10 cellular contexts compared by ENCODE assay signal in the genomic region with DNA sequence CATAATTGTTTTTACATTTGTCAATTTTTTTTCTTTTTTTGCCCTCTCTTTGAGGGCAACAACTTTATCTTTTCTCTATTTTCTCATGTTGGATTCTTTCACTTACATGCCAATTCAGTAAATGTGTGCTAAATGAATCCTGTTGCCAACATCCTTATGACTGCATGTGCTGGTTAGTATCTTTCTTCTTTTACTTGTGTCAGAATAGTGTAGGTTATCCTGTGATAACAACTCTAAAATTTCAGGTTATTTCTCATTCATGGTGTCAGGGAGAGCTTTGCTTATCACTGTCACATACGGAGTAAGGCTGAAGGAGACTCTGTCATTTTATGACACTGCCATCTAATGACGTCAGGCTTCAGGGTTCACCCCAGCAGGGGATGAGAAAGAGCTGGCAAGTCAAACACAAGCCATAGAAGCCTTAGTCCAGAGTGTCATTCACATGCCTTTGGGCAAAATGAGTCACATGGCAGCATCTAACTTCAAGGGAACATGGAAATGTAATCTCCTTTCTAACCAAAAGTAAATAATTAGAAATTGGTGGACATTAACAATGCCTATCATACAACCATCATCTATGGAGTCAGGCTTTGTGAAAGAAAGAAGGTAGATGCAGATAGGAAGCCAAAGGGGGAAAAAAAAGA.
DNase-seq lines count a peak whose midpoint lies in the region; ATAC-seq and TF ChIP-seq lines count a peak whose summit lies in the region.
"Had no signal": no experiment of that assay in that cellular context is flagged by ENCODE, and none has a peak within 500 bp of the region (broad histone marks: within the 10 kb centered on the region; RNA-seq: fewer than 3 reads in every experiment).

No MANE protein-coding gene starts in this region.

- peak overlapping the region; percentile 27 for H3K4me3 Mint-ChIP-seq in activated naive CD8-positive, alpha-beta T cell treated with anti-CD3 and anti-CD28 coated beads for 36 hours
- no peak overlapping the region for H3K4me3 Mint-ChIP-seq in mesothelial cell of epicardium

- H4K8ac ChIP-seq in neuronal stem cell (ENCODE audit: low read depth, low read length): no peak overlapping the region

- H3K27me3 ChIP-seq in neuronal stem cell (ENCODE audit: control insufficient read depth in 3 of 3, insufficient read depth in 3 of 3, low read depth in 1 of 3, low read length in 3 of 3): no peaks in the 10 kb centered on the region
- H3K27me3 ChIP-seq in Karpas-422 (ENCODE audit: low read length): no peaks in the 10 kb centered on the region
- H3K27me3 ChIP-seq: cardiac muscle cell had no signal

- no CpG with 5 or more reads among the region's 2 CpGs for WGBS in neuronal stem cell (ENCODE audit: extremely low coverage in 2 of 2, insufficient read length in 2 of 2, insufficient replicate concordance in 1 of 2), 2 donors

- H3K36me3 Mint-ChIP-seq in activated naive CD8-positive, alpha-beta T cell treated with anti-CD3 and anti-CD28 coated beads for 36 hours: peaks cover 3% of the 10 kb centered on the region
- H3K36me3 Mint-ChIP-seq in mesothelial cell of epicardium: no peaks in the 10 kb centered on the region

- H3K27ac Mint-ChIP-seq in activated naive CD8-positive, alpha-beta T cell treated with anti-CD3 and anti-CD28 coated beads for 36 hours: peak overlapping the region; percentile 72
- H3K27ac Mint-ChIP-seq in mesothelial cell of epicardium: peak overlapping the region; percentile 15

- H2BK120ac ChIP-seq in neuronal stem cell (ENCODE audit: low read depth, low read length): no peak overlapping the region

- no peak overlapping the region for H2AK5ac ChIP-seq in neuronal stem cell (ENCODE audit: low read depth, low read length)

- no peak overlapping the region for H3K27ac ChIP-seq in neuronal stem cell (replicated peaks; ENCODE audit: low read length)
- H3K27ac ChIP-seq in Karpas-422 (ENCODE audit: low read length): no peak overlapping the region
- H3K27ac ChIP-seq: cardiac muscle cell had no signal

- H2BK12ac ChIP-seq in neuronal stem cell (ENCODE audit: low read length): no peak overlapping the region

- H3K9me3 Mint-ChIP-seq in activated naive CD8-positive, alpha-beta T cell treated with anti-CD3 and anti-CD28 coated beads for 36 hours: no peaks in the 10 kb centered on the region
- H3K9me3 Mint-ChIP-seq in mesothelial cell of epicardium: no peaks in the 10 kb centered on the region

- H3K27me3 Mint-ChIP-seq in activated naive CD8-positive, alpha-beta T cell treated with anti-CD3 and anti-CD28 coated beads for 36 hours: no peaks in the 10 kb centered on the region
- no peaks in the 10 kb centered on the region for H3K27me3 Mint-ChIP-seq in mesothelial cell of epicardium (ENCODE audit: low read depth)

- H3K4ac ChIP-seq in neuronal stem cell (ENCODE audit: low read length): no peak overlapping the region

- H3K79me2 ChIP-seq in Karpas-422 (ENCODE audit: low read length): no peaks in the 10 kb centered on the region

- H4K20me1 ChIP-seq in Karpas-422 (ENCODE audit: insufficient read depth, low read depth, low read length): no peaks in the 10 kb centered on the region

- H3K4me3 ChIP-seq in neuronal stem cell (ENCODE audit: low read length in 2 of 2) (no peak overlapping the region), Karpas-422 (ENCODE audit: low read length) (no peak overlapping the region)
- H3K4me3 ChIP-seq: cardiac muscle cell, lung had no signal

- no peak overlapping the region for H3K4me2 ChIP-seq in neuronal stem cell (ENCODE audit: insufficient read depth, low read length, poor library complexity, severe bottlenecking)
- no peak overlapping the region for H3K4me2 ChIP-seq in Karpas-422 (ENCODE audit: low read depth, low read length, poor library complexity, severe bottlenecking)

- H3K14ac ChIP-seq in neuronal stem cell (ENCODE audit: low read length): no peak overlapping the region

- no peaks in the 10 kb centered on the region for H3K9me2 ChIP-seq in Karpas-422 (replicated peaks; ENCODE audit: insufficient read depth, low read length)

- ATAC-seq in HG02678 (IDR thresholded peaks at IDR 0.05; ENCODE audit: unreplicated experiment): peak; percentile 32

- TF ChIP-seq CTCF in mesothelial cell of epicardium (IDR thresholded peaks at IDR 0.05; ENCODE audit: unreplicated experiment): no peak

- no peak overlapping the region for H4K91ac ChIP-seq in neuronal stem cell (ENCODE audit: low read depth, low read length, poor library complexity)

- DNase-seq in EH (ENCODE audit: low read depth) (peak; percentile 95), mesothelial cell of epicardium (ENCODE audit: low spot score in 2 of 2, unreplicated experiment in 2 of 2) (no peak), NCI-H82 (lab: John Stamatoyannopoulos, UW) (no peak), neuronal stem cell (ENCODE audit: low spot score) (no peak), NCI-H2081 treated with DMSO at 0.1 percent for 48 hours (lab: John Stamatoyannopoulos, UW) (no peak), Karpas-422 (no peak)
- DNase-seq in activated naive CD8-positive, alpha-beta T cell treated with anti-CD3 and anti-CD28 coated beads for 36 hours: no peak

- H3K9ac ChIP-seq in neuronal stem cell (ENCODE audit: low read depth, low read length, poor library complexity) (no peak overlapping the region), Karpas-422 (ENCODE audit: low read length) (no peak overlapping the region)

- peaks cover 46% of the 10 kb centered on the region for H3K4me1 Mint-ChIP-seq in activated naive CD8-positive, alpha-beta T cell treated with anti-CD3 and anti-CD28 coated beads for 36 hours
- peaks cover 62% of the 10 kb centered on the region for H3K4me1 Mint-ChIP-seq in mesothelial cell of epicardium

- H2BK15ac ChIP-seq in neuronal stem cell (ENCODE audit: low read length): no peak overlapping the region

- H2AFZ ChIP-seq in neuronal stem cell (ENCODE audit: low read length) (no peak overlapping the region), Karpas-422 (ENCODE audit: low read length) (no peak overlapping the region)

- H3K4me1 ChIP-seq in neuronal stem cell (ENCODE audit: control insufficient read depth in 2 of 2, insufficient read depth in 1 of 2, low read depth in 1 of 2, low read length in 2 of 2) (peaks cover 7 to 28% of the 10 kb centered on the region in 2 donors), Karpas-422 (ENCODE audit: low read length) (no peaks in the 10 kb centered on the region)

- no peak overlapping the region for H2BK5ac ChIP-seq in neuronal stem cell (ENCODE audit: low read length)

- H3K9me3 ChIP-seq in neuronal stem cell (replicated peaks in 1 of 2; ENCODE audit: control insufficient read depth in 2 of 2, insufficient read depth in 1 of 2, low read depth in 1 of 2, low read length in 2 of 2) (no peaks in the 10 kb centered on the region), Karpas-422 (ENCODE audit: low read length) (no peaks in the 10 kb centered on the region)

- H3K36me3 ChIP-seq in neuronal stem cell (replicated peaks in 1 of 2; ENCODE audit: control insufficient read depth in 2 of 2, insufficient read depth in 2 of 2, low read length in 2 of 2): no peaks in the 10 kb centered on the region
- H3K36me3 ChIP-seq in Karpas-422 (ENCODE audit: insufficient read depth, low read length): no peaks in the 10 kb centered on the region
- H3K36me3 ChIP-seq: cardiac muscle cell had no signal

- no peaks in the 10 kb centered on the region for H3K79me1 ChIP-seq in neuronal stem cell (ENCODE audit: low read depth, low read length)

- no peak overlapping the region for H3K18ac ChIP-seq in neuronal stem cell (ENCODE audit: low read length)

- no peak overlapping the region for H3K23ac ChIP-seq in neuronal stem cell (ENCODE audit: low read depth, low read length, poor library complexity)
